ENCODE assay signal across 17 cellular contexts in the genomic region with DNA sequence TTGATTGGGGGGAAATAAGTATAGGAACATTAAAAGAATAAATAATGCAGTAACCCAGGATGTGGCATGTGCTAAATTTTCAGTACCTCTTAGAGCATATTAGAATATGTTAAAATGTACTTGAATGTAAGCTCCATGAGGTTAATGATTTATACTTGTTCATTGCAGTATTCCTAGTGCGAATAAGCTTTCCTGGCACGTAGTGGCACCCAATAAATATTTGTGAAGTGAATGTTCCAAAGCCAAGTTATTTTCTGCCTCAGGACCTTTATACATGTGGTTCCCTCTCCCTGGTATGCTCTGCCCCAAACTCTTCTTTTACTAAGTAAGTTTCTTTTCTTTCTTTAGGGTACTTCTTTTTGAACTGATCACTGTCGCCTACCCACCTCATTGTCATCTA.
DNase-seq lines count a peak whose midpoint lies in the region; ATAC-seq and TF ChIP-seq lines count a peak whose summit lies in the region.
"Had no signal": no experiment of that assay in that cellular context is flagged by ENCODE, and none has a peak within 500 bp of the region (broad histone marks: within the 10 kb centered on the region; RNA-seq: fewer than 3 reads in every experiment).

No MANE protein-coding gene starts in this region.

- H3K4me3 ChIP-seq in right atrium auricular region (no peak overlapping the region), ascending aorta (no peak overlapping the region), right lobe of liver (no peak overlapping the region)
- H3K4me3 ChIP-seq: SK-N-MC had no signal

- WGBS in right lobe of liver (ENCODE audit: insufficient coverage, low coverage, low lambda C conversion rate, missing lambda C conversion rate), result 49% methylated on average over 3 of the region's 3 CpGs

- H3K27ac ChIP-seq in right atrium auricular region (peak overlapping the region; percentile 87 to 89), ascending aorta (peak overlapping the region; percentile 42 to 47), right lobe of liver (peak overlapping the region in 2 of 3 donors; percentile 30 to 48)
- H3K27ac ChIP-seq: KMS-11, SK-N-MC had no signal

- H3K36me3 ChIP-seq in right atrium auricular region (peaks cover 33% of the 10 kb centered on the region), ascending aorta (peaks cover 52 to 75% of the 10 kb centered on the region in 2 donors), right lobe of liver (peaks cover 0 to 14% (median 7%) of the 10 kb centered on the region in 4 donors)

- DNase-seq in right atrium auricular region (ENCODE audit: low spot score) (no peak), left cardiac atrium (no peak), ascending aorta (ENCODE audit: low spot score in 2 of 2) (no peak), right lobe of liver (no peak), Kasumi-1 (lab: John Stamatoyannopoulos, UW) (no peak)
- DNase-seq in stimulated activated CD4-positive, alpha-beta T cell treated with anti-CD3 and anti-CD28 coated beads, Interleukin-4, amount 100 ng/mL, for 24 hours, result no peak
- DNase-seq: COR-L47, GOT3, NCI-H1105 treated with DMSO at 0.1 percent for 48 hours, NCI-H187 treated with DMSO at 0.1 percent for 48 hours, NCI-H446, NCI-H748 treated with DMSO at 0.1 percent for 48 hours had no signal

- no peak for ATAC-seq in left cardiac atrium
- peak; percentile 52 to 82 (median 66) for ATAC-seq in right lobe of liver
- ATAC-seq in GM21529 (IDR thresholded peaks at IDR 0.05; ENCODE audit: unreplicated experiment), result no peak
- no peak for ATAC-seq in GM21786 (IDR thresholded peaks at IDR 0.05; ENCODE audit: unreplicated experiment)
- ATAC-seq: Right ventricle myocardium inferior had no signal

- TF ChIP-seq POLR2A in right lobe of liver (IDR thresholded peaks at IDR 0.05), result peak; percentile 13

- intact Hi-C loops in left cardiac atrium (cut with DNase I), result loop anchor here in 1 of 2 donors (10.0 kb wide), 1 partner anchor 87 kb away; no protein-coding TSS in a partner anchor
- intact Hi-C loops in ascending aorta (cut with DNase I), result no loop called here
- intact Hi-C loops in right lobe of liver (cut with DNase I), result no loop called here

- peaks cover 0 to 34% of the 10 kb centered on the region in 2 donors for H3K4me1 ChIP-seq in right atrium auricular region
- peaks cover 0 to 8% of the 10 kb centered on the region in 2 donors for H3K4me1 ChIP-seq in ascending aorta
- peaks cover 0 to 41% (median 13%) of the 10 kb centered on the region in 4 donors for H3K4me1 ChIP-seq in right lobe of liver

- H3K27me3 ChIP-seq in right atrium auricular region (no peaks in the 10 kb centered on the region), ascending aorta (no peaks in the 10 kb centered on the region), right lobe of liver (no peaks in the 10 kb centered on the region)

- no peaks in the 10 kb centered on the region for H3K9me3 ChIP-seq in right atrium auricular region
- no peaks in the 10 kb centered on the region for H3K9me3 ChIP-seq in ascending aorta
- H3K9me3 ChIP-seq in right lobe of liver, result no peaks in the 10 kb centered on the region

- TF ChIP-seq CTCF in right atrium auricular region (IDR thresholded peaks at IDR 0.05) (no peak), ascending aorta (IDR thresholded peaks at IDR 0.05) (no peak), right lobe of liver (IDR thresholded peaks at IDR 0.05) (no peak)

Comparison
In these comparisons a context has a peak if more than half of its experiments do, and no peak if none do; other contexts are left out.
1. ATAC-seq: peak in right lobe of liver (4 of 4); none in left cardiac atrium (0 of 2), GM21529 (single experiment) and GM21786 (single experiment).
2. Peak in every context shown above with its lines, with median percentiles within 50 percentile points of each other: H3K27ac ChIP-seq.